ENCODE assay signal across 13 cellular contexts in genomic region chr9:95017661-95018060, GRCh38.
DNase-seq lines count a peak whose midpoint lies in the region; ATAC-seq, FAIRE-seq and TF ChIP-seq lines count a peak whose summit lies in the region.
"Had no signal": no experiment of that assay in that cellular context is flagged by ENCODE, and none has a peak within 500 bp of the region (broad histone marks: within the 10 kb centered on the region; RNA-seq: fewer than 3 reads in every experiment).

No MANE protein-coding gene starts in this region.

- WGBS in heart right ventricle, 2 donors, result 48 to 70% methylated on average over 2 of the region's 2 CpGs
- 93 to 98% methylated on average over 2 of the region's 2 CpGs for WGBS in pancreas, 2 donors

- H3K9me3 ChIP-seq in heart right ventricle (no peaks in the 10 kb centered on the region), pancreas (no peaks in the 10 kb centered on the region), upper lobe of right lung (no peaks in the 10 kb centered on the region)

- H3K27me3 ChIP-seq in heart right ventricle (no peaks in the 10 kb centered on the region), pancreas (no peaks in the 10 kb centered on the region), upper lobe of right lung (no peaks in the 10 kb centered on the region)

- H3K36me3 ChIP-seq in heart right ventricle (peaks cover 0 to 90% (median 47%) of the 10 kb centered on the region in 9 donors), pancreas (peaks cover 0 to 44% (median 0%) of the 10 kb centered on the region in 3 donors), upper lobe of right lung (peaks cover 48% of the 10 kb centered on the region)

- ATAC-seq in heart right ventricle, result no peak
- no peak for ATAC-seq in Right ventricle myocardium superior (ENCODE audit: poor library complexity)
- no peak for ATAC-seq in pancreas
- no peak for ATAC-seq in upper lobe of right lung
- no peak for ATAC-seq in HG03135 (IDR thresholded peaks at IDR 0.05; ENCODE audit: unreplicated experiment)
- ATAC-seq in GM21786 (IDR thresholded peaks at IDR 0.05; ENCODE audit: unreplicated experiment), result no peak
- ATAC-seq: natural killer cell treated with Interleukin-12 subunit alpha and Interleukin-12 subunit beta and Interleukin-15 and Interleukin-18, amount 100 ng/mL, for 72 hours had no signal

- DNase-seq in heart right ventricle (no peak), Right ventricle myocardium superior (no peak), epithelial cell of prostate (ENCODE audit: low read depth, low spot score) (no peak), pancreas (no peak), upper lobe of right lung (no peak), NCI-H524 (lab: John Stamatoyannopoulos, UW) (no peak)
- DNase-seq: activated naive CD4-positive, alpha-beta T cell treated with anti-CD3 and anti-CD28 coated beads for 36 hours; NCI-H146; NCI-H526 treated with DMSO at 0.1 percent for 48 hours had no signal

- peaks cover 17 to 100% (median 92%) of the 10 kb centered on the region in 9 donors for H3K4me1 ChIP-seq in heart right ventricle
- H3K4me1 ChIP-seq in pancreas, result peaks cover 38 to 55% (median 52%) of the 10 kb centered on the region in 3 donors
- H3K4me1 ChIP-seq in upper lobe of right lung, result peaks cover 36% of the 10 kb centered on the region

- TF ChIP-seq CTCF in heart right ventricle (IDR thresholded peaks at IDR 0.05), result no peak
- no peak for TF ChIP-seq CTCF in pancreas (IDR thresholded peaks at IDR 0.05)
- TF ChIP-seq CTCF in upper lobe of right lung (IDR thresholded peaks at IDR 0.05), result no peak

- FAIRE-seq in pancreas (lab: Jason Lieb, UNC), result no peak
- FAIRE-seq: colon had no signal

- intact Hi-C loops in heart right ventricle (cut with DNase I), result loop anchor here in 2 of 10 donors (5.0 to 10.0 kb wide), 3 partner anchors 65 to 233 kb away; no protein-coding TSS in a partner anchor
- intact Hi-C loops in Right ventricle myocardium superior (cut with DNase I), result no loop called here
- intact Hi-C loops in pancreas (cut with DNase I), result no loop called here
- intact Hi-C loops in upper lobe of right lung (cut with DNase I), result no loop called here

- H3K27ac ChIP-seq in heart right ventricle (peak overlapping the region; percentile 20 to 87 (median 73)), epithelial cell of prostate (peak overlapping the region; percentile 97), pancreas (peak overlapping the region in 3 of 4 donors; percentile 47 to 95 (median 59)), upper lobe of right lung (peak overlapping the region; percentile 67)

- H3K4me3 ChIP-seq in heart right ventricle (peak overlapping the region in 1 of 10 donors; percentile 6), pancreas (no peak overlapping the region), upper lobe of right lung (no peak overlapping the region)
